ENCODE assay signal across 14 cellular contexts in the genomic region with DNA sequence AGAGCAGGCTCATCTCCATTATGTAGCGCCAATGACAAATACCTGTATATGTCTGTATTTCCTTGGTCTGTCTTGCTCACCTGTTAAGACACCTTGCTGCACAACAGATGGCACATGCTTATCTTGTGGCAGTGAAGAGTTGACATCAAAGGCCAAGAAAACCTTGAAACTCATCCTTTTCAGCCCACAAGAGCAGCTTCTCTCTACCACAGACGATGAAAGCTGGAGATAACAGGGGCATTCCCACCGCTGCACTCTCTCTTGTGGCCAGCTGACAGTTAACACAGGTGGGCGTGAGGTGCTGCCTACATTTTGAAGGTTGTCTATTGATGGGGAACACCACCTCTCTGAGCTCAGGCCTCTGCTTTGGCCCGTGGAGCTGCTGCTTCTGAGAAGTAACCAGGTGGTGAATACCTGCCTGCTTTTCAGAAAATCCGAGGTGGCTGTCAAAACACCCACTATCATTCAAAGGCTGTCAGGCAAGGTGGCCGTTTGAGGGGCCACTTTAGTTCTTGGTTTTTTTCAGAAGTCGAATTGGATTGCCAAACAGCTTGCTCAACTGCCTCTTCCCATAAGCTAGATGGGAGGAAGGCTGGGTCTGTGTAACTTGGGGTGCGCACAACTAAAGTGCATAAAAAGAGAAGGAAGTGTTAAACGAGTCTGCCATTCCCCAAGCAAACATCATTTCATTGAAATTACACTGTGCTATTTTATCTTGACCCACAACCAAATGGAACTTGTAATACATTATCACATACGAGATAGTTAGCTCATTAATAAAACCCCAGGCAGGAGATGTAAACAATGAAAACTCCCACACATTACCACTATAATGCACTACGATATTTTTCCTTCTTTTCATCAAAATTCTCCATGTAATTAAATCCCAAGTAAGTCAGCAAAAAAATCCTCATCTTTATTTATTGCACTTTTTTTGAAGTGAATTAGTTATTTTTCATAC.
DNase-seq lines count a peak whose midpoint lies in the region; TF ChIP-seq lines count a peak whose summit lies in the region.
"Had no signal": no experiment of that assay in that cellular context is flagged by ENCODE, and none has a peak within 500 bp of the region (broad histone marks: within the 10 kb centered on the region; RNA-seq: fewer than 3 reads in every experiment).

No MANE protein-coding gene starts in this region.

- no peak overlapping the region for H3K27ac ChIP-seq in Peyer's patch
- H3K27ac ChIP-seq: ovary had no signal

- TF ChIP-seq CTCF in Peyer's patch (IDR thresholded peaks at IDR 0.05), result no peak

- no peaks in the 10 kb centered on the region for H3K27me3 ChIP-seq in Peyer's patch
- H3K27me3 ChIP-seq: ovary had no signal

- TF ChIP-seq POLR2A in Peyer's patch (IDR thresholded peaks at IDR 0.05), result no peak

- DNase-seq in SKM-1 treated with dmso at 0.1 percent for 144 hours (lab: John Stamatoyannopoulos, UW; ENCODE audit: unreplicated experiment) (peak; percentile 69), SKM-1 (lab: John Stamatoyannopoulos, UW; ENCODE audit: unreplicated experiment) (no peak), NOMO-1 treated with DMSO at 0.1 percent for 48 hours (lab: John Stamatoyannopoulos, UW; ENCODE audit: unreplicated experiment) (peak; percentile 73), Peyer's patch (no peak), NCI-H2107 treated with DMSO at 0.1 percent for 48 hours (lab: John Stamatoyannopoulos, UW; ENCODE audit: unreplicated experiment) (no peak), NCI-H345 (lab: John Stamatoyannopoulos, UW) (no peak)
- peak; percentile 71 for DNase-seq in activated effector memory CD4-positive, alpha-beta T cell treated with anti-CD3 and anti-CD28 coated beads, Interleukin-2, amount 50 U/mL, for 16 hours
- DNase-seq in stimulated activated CD8-positive, alpha-beta memory T cell treated with anti-CD3 and anti-CD28 coated beads, Interleukin-7, amount 100 ng/mL, for 4 hours (ENCODE audit: low read depth in 2 of 2), result peak; percentile 13 to 21
- DNase-seq: 8988T, DMS79, foreskin fibroblast, HFFc6, NCI-H2107, ovary had no signal

- H3K9me3 ChIP-seq in Peyer's patch, result no peaks in the 10 kb centered on the region
- H3K9me3 ChIP-seq: ovary had no signal

- H3K4me3 ChIP-seq in Peyer's patch, result no peak overlapping the region
- H3K4me3 ChIP-seq: ovary had no signal

- H3K36me3 ChIP-seq in Peyer's patch, result no peaks in the 10 kb centered on the region
- H3K36me3 ChIP-seq: ovary had no signal

- H3K4me1 ChIP-seq in Peyer's patch, result no peaks in the 10 kb centered on the region

Comparison
In these comparisons a context has a peak if more than half of its experiments do, and no peak if none do; other contexts are left out.
1. DNase-seq: peak in SKM-1 treated with dmso at 0.1 percent for 144 hours (single experiment), NOMO-1 treated with DMSO at 0.1 percent for 48 hours (single experiment), activated effector memory CD4-positive, alpha-beta T cell treated with anti-CD3 and anti-CD28 coated beads, Interleukin-2, amount 50 U/mL, for 16 hours (single experiment) and stimulated activated CD8-positive, alpha-beta memory T cell treated with anti-CD3 and anti-CD28 coated beads, Interleukin-7, amount 100 ng/mL, for 4 hours (2 of 2); none in SKM-1 (single experiment), Peyer's patch (0 of 3), NCI-H2107 treated with DMSO at 0.1 percent for 48 hours (single experiment) and NCI-H345 (single experiment).